ENCODE assay signal across 11 cellular contexts in genomic region chr9:14031015-14031414, GRCh38.
DNase-seq lines count a peak whose midpoint lies in the region; ATAC-seq, FAIRE-seq and TF ChIP-seq lines count a peak whose summit lies in the region.
"Had no signal": no experiment of that assay in that cellular context is flagged by ENCODE, and none has a peak within 500 bp of the region (broad histone marks: within the 10 kb centered on the region; RNA-seq: fewer than 3 reads in every experiment).

No MANE protein-coding gene starts in this region.

- DNase-seq in HAP-1 (ENCODE audit: low spot score in 2 of 2): peak; percentile 14 to 45
- DNase-seq in bronchial epithelial cell (ENCODE audit: low read depth): peak; percentile 46
- DNase-seq in iPS DF 6.9 (ENCODE audit: low read depth, low spot score): peak; percentile 27
- DNase-seq in sciatic nerve (ENCODE audit: low spot score): no peak
- DNase-seq in NCI-H2029 treated with DMSO at 0.1 percent for 48 hours (lab: John Stamatoyannopoulos, UW): no peak
- DNase-seq in mucosa of gallbladder (ENCODE audit: low spot score): no peak
- no peak for DNase-seq in erythroblast (lab: John Stamatoyannopoulos, UW)
- DNase-seq in HUDEP-2 (lab: John Stamatoyannopoulos, UW; ENCODE audit: unreplicated experiment in 76 of 76): no peak
- DNase-seq: activated CD8-positive, alpha-beta memory T cell treated with anti-CD3 and anti-CD28 coated beads, Interleukin-2, amount 50 U/mL, for 48 hours; stimulated activated CD4-positive, alpha-beta T cell treated with anti-CD3 and anti-CD28 coated beads, Interleukin-4, amount 100 ng/mL, for 24 hours had no signal

- no CpG with 5 or more reads among the region's 8 CpGs for WGBS in iPS DF 6.9 (ENCODE audit: insufficient coverage, insufficient read length)

- intact Hi-C loops in sciatic nerve (cut with DNase I): no loop called here

- H3K27ac ChIP-seq in iPS DF 6.9 (ENCODE audit: low read length): no peak overlapping the region
- H3K27ac ChIP-seq: epithelial cell of prostate had no signal

- H3K36me3 ChIP-seq in HAP-1 (replicated peaks): no peaks in the 10 kb centered on the region
- no peaks in the 10 kb centered on the region for H3K36me3 ChIP-seq in bronchial epithelial cell (ENCODE audit: control insufficient read depth, insufficient read depth, low read length)
- no peaks in the 10 kb centered on the region for H3K36me3 ChIP-seq in iPS DF 6.9 (ENCODE audit: control insufficient read depth, insufficient read depth, low read length)

- TF ChIP-seq POLR2A in erythroblast (IDR thresholded peaks at IDR 0.05; ENCODE audit: low read length): no peak

- H3K9me3 ChIP-seq in HAP-1 (no peaks in the 10 kb centered on the region), iPS DF 6.9 (ENCODE audit: control insufficient read depth, insufficient read depth, low read length) (no peaks in the 10 kb centered on the region)

- no peak for TF ChIP-seq CTCF in bronchial epithelial cell (IDR thresholded peaks at IDR 0.05; ENCODE audit: insufficient read depth, low read length, severe bottlenecking)

- H3K27me3 ChIP-seq in HAP-1 (ENCODE audit: low read depth) (no peaks in the 10 kb centered on the region), bronchial epithelial cell (ENCODE audit: control insufficient read depth, insufficient read depth, low read length) (no peaks in the 10 kb centered on the region), iPS DF 6.9 (ENCODE audit: control insufficient read depth, insufficient read depth, low read length) (no peaks in the 10 kb centered on the region)

- no peak overlapping the region for H3K4me3 ChIP-seq in HAP-1
- H3K4me3 ChIP-seq in bronchial epithelial cell (ENCODE audit: low read depth, low read length): no peak overlapping the region
- H3K4me3 ChIP-seq in iPS DF 6.9 (ENCODE audit: low read length): no peak overlapping the region

- no peak for FAIRE-seq in bronchial epithelial cell (lab: Jason Lieb, UNC)

- ATAC-seq in sciatic nerve: peak; percentile 87

- in situ Hi-C loops in HAP-1 (cut with MboI; ENCODE audit: low sequenced_read_pairs): no loop called here

- peaks cover 22% of the 10 kb centered on the region for H3K4me1 ChIP-seq in HAP-1
- H3K4me1 ChIP-seq in iPS DF 6.9 (ENCODE audit: control insufficient read depth, insufficient read depth, low read length): 0 out of 2 replicates have a peak, but pooled peaks cover 3% of the 10 kb centered on the region

Comparison
In these comparisons a context has a peak if more than half of its experiments do, and no peak if none do; other contexts are left out.
1. DNase-seq: peak in HAP-1 (2 of 2), bronchial epithelial cell (single experiment) and iPS DF 6.9 (single experiment); none in sciatic nerve (single experiment), NCI-H2029 treated with DMSO at 0.1 percent for 48 hours (single experiment), mucosa of gallbladder (single experiment), erythroblast (0 of 2) and HUDEP-2 (0 of 76).